17 cellular contexts compared by ENCODE assay signal in the genomic region with DNA sequence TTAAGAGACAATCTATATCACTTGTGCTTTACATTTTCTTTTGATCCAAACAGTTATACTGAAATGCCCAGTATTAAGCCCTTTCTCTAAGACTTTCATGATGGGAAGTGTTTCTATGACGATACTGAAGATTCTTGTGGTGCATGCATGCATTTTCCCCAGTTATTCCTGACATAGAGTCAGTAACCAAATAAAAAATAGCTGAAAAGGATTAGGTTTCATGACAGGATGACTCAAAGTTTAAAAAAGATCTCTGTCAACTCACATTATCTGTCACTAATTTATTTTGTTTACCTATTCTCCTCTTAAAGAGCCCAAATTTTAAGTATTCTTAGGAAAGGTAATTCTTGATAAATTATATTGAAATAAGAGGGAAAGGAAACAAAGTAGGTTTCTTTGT.
DNase-seq lines count a peak whose midpoint lies in the region; ATAC-seq and TF ChIP-seq lines count a peak whose summit lies in the region.
"Had no signal": no experiment of that assay in that cellular context is flagged by ENCODE, and none has a peak within 500 bp of the region (broad histone marks: within the 10 kb centered on the region; RNA-seq: fewer than 3 reads in every experiment).

No MANE protein-coding gene starts in this region.

- CTCF ChIA-PET in activated naive CD4-positive, alpha-beta T cell treated with anti-CD3 and anti-CD28 coated beads, Interleukin-2, amount 10 ng/mL, durations not matched to agents 7 days and 5 days (lab: Charles Lee): no interaction called here
- CTCF ChIA-PET in PC-3 (lab: Charles Lee): interaction anchor here (0.6 kb wide), 1 partner anchor 16 kb away, joined by 3 read pairs; no protein-coding TSS in a partner anchor

- no peaks in the 10 kb centered on the region for H3K27me3 Mint-ChIP-seq in activated naive CD4-positive, alpha-beta T cell treated with anti-CD3 and anti-CD28 coated beads, Interleukin-2, amount 10 ng/mL, durations not matched to agents 7 days and 5 days
- no peaks in the 10 kb centered on the region for H3K27me3 Mint-ChIP-seq in type B pancreatic cell
- H3K27me3 Mint-ChIP-seq: CD4-positive, alpha-beta memory T cell had no signal

- H3K4me1 ChIP-seq in PC-3 (ENCODE audit: insufficient read depth, low read length) (peaks cover 17% of the 10 kb centered on the region), psoas muscle (peaks cover 62% of the 10 kb centered on the region)
- H3K4me1 ChIP-seq: A549 had no signal

- BruUV-seq in PC-3 (replicated peaks; lab: Mats Ljungman, UMichigan): no TSS peak

- no peaks in the 10 kb centered on the region for H4K20me1 ChIP-seq in PC-3 (ENCODE audit: low read length)

- H3K27me3 ChIP-seq in PC-3 (ENCODE audit: low read length) (no peaks in the 10 kb centered on the region), psoas muscle (ENCODE audit: insufficient read depth in 3 of 3, low read length in 2 of 3) (no peaks in the 10 kb centered on the region)

- ATAC-seq in PC-3: peak; percentile 63
- peak in 3 of 4 donors; percentile 43 to 65 (median 59) for ATAC-seq in psoas muscle
- ATAC-seq in HG02973 (IDR thresholded peaks at IDR 0.05; ENCODE audit: unreplicated experiment): no peak
- ATAC-seq: A549, GM12878 had no signal

- no peaks in the 10 kb centered on the region for H3F3A ChIP-seq in PC-3 (ENCODE audit: low read length, unreplicated experiment)

- H3K9ac ChIP-seq in PC-3 (ENCODE audit: low read length): no peak overlapping the region

- no peaks in the 10 kb centered on the region for H3K9me3 ChIP-seq in PC-3 (ENCODE audit: low read length)
- no peaks in the 10 kb centered on the region for H3K9me3 ChIP-seq in psoas muscle
- H3K9me3 ChIP-seq: A549 had no signal

- TF ChIP-seq CTCF in PC-3 (conservative IDR thresholded peaks at IDR 0.05; ENCODE audit: low read depth, low read length) (no peak), psoas muscle (IDR thresholded peaks at IDR 0.05) (no peak), type B pancreatic cell (conservative IDR thresholded peaks at IDR 0.05) (no peak)

- DNase-seq in activated naive CD4-positive, alpha-beta T cell treated with anti-CD3 and anti-CD28 coated beads, Interleukin-2, amount 10 ng/mL, durations not matched to agents 7 days and 5 days: no peak
- no peak for DNase-seq in activated naive CD4-positive, alpha-beta T cell treated with Interleukin-2 at 50 U/mL for 16 hours
- DNase-seq in PC-3: peak; percentile 44
- DNase-seq in psoas muscle: no peak
- no peak for DNase-seq in type B pancreatic cell (ENCODE audit: extremely low spot score, unreplicated experiment)
- no peak for DNase-seq in NK-92 treated with Interleukin-12 subunit alpha and Interleukin-12 subunit beta, amount 100 ng/mL, for 24 hours (lab: John Stamatoyannopoulos, UW)
- DNase-seq: AML-193; Calu3; CD4-positive, alpha-beta memory T cell; DMS79 treated with DMSO at 0.1 percent for 48 hours; EL; H9 had no signal

- H3K27ac ChIP-seq in PC-3 (ENCODE audit: low read length) (no peak overlapping the region), psoas muscle (peak overlapping the region; percentile 67)
- H3K27ac ChIP-seq: 22Rv1, A549, C4-2B had no signal

- H3K4me2 ChIP-seq in PC-3 (ENCODE audit: low read length): peak overlapping the region; percentile 27
- H3K4me2 ChIP-seq: A549 had no signal

- no peaks in the 10 kb centered on the region for H3K9me2 ChIP-seq in PC-3 (replicated peaks; ENCODE audit: low read length)

- no peaks in the 10 kb centered on the region for H3K36me3 ChIP-seq in PC-3 (ENCODE audit: low read depth, low read length)
- H3K36me3 ChIP-seq in psoas muscle (ENCODE audit: insufficient read depth in 1 of 2, low read depth in 1 of 2): peaks cover 6 to 87% of the 10 kb centered on the region in 2 donors

- H2AFZ ChIP-seq in PC-3 (ENCODE audit: low read length): no peak overlapping the region

- H3K36me3 Mint-ChIP-seq in activated naive CD4-positive, alpha-beta T cell treated with anti-CD3 and anti-CD28 coated beads, Interleukin-2, amount 10 ng/mL, durations not matched to agents 7 days and 5 days: peaks cover 35% of the 10 kb centered on the region
- H3K36me3 Mint-ChIP-seq in type B pancreatic cell: peaks cover 36% of the 10 kb centered on the region

- 23 to 58% (median 35%) methylated on average over 1 of the region's 1 CpG for WGBS in psoas muscle, 3 donors

- H3K27ac Mint-ChIP-seq in activated naive CD4-positive, alpha-beta T cell treated with anti-CD3 and anti-CD28 coated beads, Interleukin-2, amount 10 ng/mL, durations not matched to agents 7 days and 5 days: peak overlapping the region; percentile 28
- H3K27ac Mint-ChIP-seq in type B pancreatic cell: peak overlapping the region; percentile 42
- H3K27ac Mint-ChIP-seq: H9 had no signal

- no peak overlapping the region for H3K4me3 ChIP-seq in PC-3 (ENCODE audit: low read length)
- no peak overlapping the region for H3K4me3 ChIP-seq in psoas muscle
- H3K4me3 ChIP-seq: A549, GM12878 had no signal

- intact Hi-C loops in PC-3 (cut with micrococcal nuclease): no loop called here
- intact Hi-C loops in psoas muscle (cut with DNase I): no loop called here

- H3K4me1 Mint-ChIP-seq in activated naive CD4-positive, alpha-beta T cell treated with anti-CD3 and anti-CD28 coated beads, Interleukin-2, amount 10 ng/mL, durations not matched to agents 7 days and 5 days: no peaks in the 10 kb centered on the region
- H3K4me1 Mint-ChIP-seq in type B pancreatic cell (ENCODE audit: unreplicated experiment): peaks cover 11% of the 10 kb centered on the region
- H3K4me1 Mint-ChIP-seq: H9 had no signal

- no peaks in the 10 kb centered on the region for H3K79me2 ChIP-seq in PC-3 (ENCODE audit: low read length)

- H3K4me3 Mint-ChIP-seq in activated naive CD4-positive, alpha-beta T cell treated with anti-CD3 and anti-CD28 coated beads, Interleukin-2, amount 10 ng/mL, durations not matched to agents 7 days and 5 days: no peak overlapping the region
- H3K4me3 Mint-ChIP-seq in type B pancreatic cell: no peak overlapping the region
- H3K4me3 Mint-ChIP-seq: CD4-positive, alpha-beta memory T cell; H9 had no signal

- no peaks in the 10 kb centered on the region for H3K9me3 Mint-ChIP-seq in activated naive CD4-positive, alpha-beta T cell treated with anti-CD3 and anti-CD28 coated beads, Interleukin-2, amount 10 ng/mL, durations not matched to agents 7 days and 5 days
- no peaks in the 10 kb centered on the region for H3K9me3 Mint-ChIP-seq in type B pancreatic cell
- H3K9me3 Mint-ChIP-seq: CD4-positive, alpha-beta memory T cell; H9 had no signal

- POLR2A ChIA-PET in PC-3 (lab: Charles Lee; ENCODE audit: unreplicated experiment): interaction anchor here (0.6 kb wide), 2 partner anchors 136 to 444 kb away, joined by 3 to 4 read pairs; partner anchors contain the start of genes PPIL6 and SMPD2
